9 cellular contexts compared by ENCODE assay signal in the genomic region with DNA sequence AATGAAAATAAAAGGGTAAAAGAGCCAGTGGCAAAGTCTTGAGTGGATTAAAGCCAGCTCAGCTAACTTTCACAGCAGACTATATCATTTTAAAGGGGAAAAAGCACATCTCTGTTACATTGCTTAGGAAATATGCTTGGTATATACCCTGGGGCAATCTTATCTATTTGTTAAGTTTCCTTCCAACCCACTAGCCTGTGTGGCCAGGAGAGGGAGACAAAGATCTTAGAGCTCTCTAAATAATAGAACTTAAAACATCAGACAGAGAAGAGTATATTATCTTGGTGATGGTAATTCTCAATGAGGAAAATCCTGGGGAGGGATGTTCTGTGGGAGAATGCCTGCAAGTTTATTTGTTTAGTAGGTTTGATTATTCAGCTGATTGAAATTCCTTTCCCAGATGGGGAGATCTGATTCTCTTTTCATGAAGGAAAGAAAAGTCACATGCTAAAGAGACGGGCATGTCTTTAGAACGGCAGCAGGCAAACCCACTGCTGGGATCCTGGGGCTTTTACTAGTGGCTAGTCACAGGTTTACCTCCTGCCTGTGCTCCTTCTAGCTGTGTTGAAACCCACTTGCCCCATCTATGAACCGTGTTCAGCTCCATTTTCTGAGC. TPM values are rescaled to one million over a fixed set of nuclear protein-coding genes. Genes with fewer than 3 reads are reported as not detected.
DNase-seq lines count a peak whose midpoint lies in the region; ATAC-seq, FAIRE-seq and TF ChIP-seq lines count a peak whose summit lies in the region.
"Had no signal": no experiment of that assay in that cellular context is flagged by ENCODE, and none has a peak within 500 bp of the region (broad histone marks: within the 10 kb centered on the region; RNA-seq: fewer than 3 reads in every experiment).

No MANE protein-coding gene starts in this region.

- no peaks in the 10 kb centered on the region for H3K9me1 ChIP-seq in keratinocyte (ENCODE audit: control insufficient read depth, extremely low read depth, insufficient read depth, low read length)

- H3K36me3 ChIP-seq in MM.1S (replicated peaks; ENCODE audit: insufficient read depth, low read length) (no peaks in the 10 kb centered on the region), RWPE2 (ENCODE audit: low read depth) (no peaks in the 10 kb centered on the region), keratinocyte (ENCODE audit: control insufficient read depth in 2 of 2, extremely low read depth in 1 of 2, insufficient read depth in 2 of 2, low read length in 2 of 2) (no peaks in the 10 kb centered on the region)
- H3K36me3 ChIP-seq: BLaER1 had no signal

- H3K4me3 ChIP-seq in MM.1S (ENCODE audit: low read length) (no peak overlapping the region), RWPE2 (ENCODE audit: severe bottlenecking) (no peak overlapping the region), keratinocyte (ENCODE audit: control insufficient read depth in 2 of 3, extremely low read depth in 1 of 3, insufficient read depth in 2 of 3, low read depth in 1 of 3, low read length in 3 of 3) (no peak overlapping the region)
- H3K4me3 ChIP-seq: BLaER1 had no signal

- no peak overlapping the region for H3K9ac ChIP-seq in MM.1S (ENCODE audit: low read length)
- H3K9ac ChIP-seq in keratinocyte (ENCODE audit: control insufficient read depth, extremely low read depth, insufficient read depth, low read length) = no peak overlapping the region
- H3K9ac ChIP-seq: BLaER1 had no signal

- peak; percentile 95 for ATAC-seq in RWPE2 (ENCODE audit: low read depth)

- H3K36me3 Mint-ChIP-seq in brain = no peaks in the 10 kb centered on the region

- H3K27me3 ChIP-seq in MM.1S (replicated peaks; ENCODE audit: insufficient read depth, low read length) = no peaks in the 10 kb centered on the region
- no peaks in the 10 kb centered on the region for H3K27me3 ChIP-seq in RWPE2 (ENCODE audit: insufficient read depth, poor library complexity, severe bottlenecking)
- H3K27me3 ChIP-seq in keratinocyte (ENCODE audit: control insufficient read depth, extremely low read depth, insufficient read depth, low read length) = no peaks in the 10 kb centered on the region
- H3K27me3 ChIP-seq: BLaER1 had no signal

- no peaks in the 10 kb centered on the region for H4K20me1 ChIP-seq in MM.1S (ENCODE audit: insufficient read depth, low read length)
- no peaks in the 10 kb centered on the region for H4K20me1 ChIP-seq in keratinocyte (ENCODE audit: control insufficient read depth, extremely low read depth, insufficient read depth, low read length)
- H4K20me1 ChIP-seq: BLaER1 had no signal

- H3K4me1 ChIP-seq in MM.1S (ENCODE audit: low read length) (no peaks in the 10 kb centered on the region), RWPE2 (ENCODE audit: insufficient read depth, poor library complexity, severe bottlenecking) (peaks cover 3% of the 10 kb centered on the region), keratinocyte (ENCODE audit: control insufficient read depth, extremely low read depth, insufficient read depth, low read length) (peaks cover 4% of the 10 kb centered on the region)
- H3K4me1 ChIP-seq: BLaER1 had no signal

- H3K27ac Mint-ChIP-seq in brain = peak overlapping the region in 2 of 5 experiments; percentile 36 to 68

- no peaks in the 10 kb centered on the region for H3K9me2 ChIP-seq in MM.1S (replicated peaks; ENCODE audit: insufficient read depth, low read length)

- dilution Hi-C loops in keratinocyte (cut with MboI; ENCODE audit: extremely low pct_ligation_motif_present, low sequenced_read_pairs) = no loop called here

- H3K9me3 Mint-ChIP-seq in brain = peaks cover 0 to 2% (median 0%) of the 10 kb centered on the region in 5 experiments

- peaks cover 8% of the 10 kb centered on the region for H3K27me3 Mint-ChIP-seq in brain

- peak overlapping the region in 2 of 5 experiments; percentile 7 to 71 for H3K4me3 Mint-ChIP-seq in brain

- TF ChIP-seq CTCF in MM.1S (IDR thresholded peaks at IDR 0.05; ENCODE audit: low read length) = peak; percentile 93
- TF ChIP-seq CTCF in RWPE2 (IDR thresholded peaks at IDR 0.05; ENCODE audit: poor library complexity, severe bottlenecking) = peak; percentile 88
- peak; percentile 77 to 80 for TF ChIP-seq CTCF in brain (conservative IDR thresholded peaks at IDR 0.05)
- TF ChIP-seq CTCF in keratinocyte (optimal IDR thresholded peaks at IDR 0.05 in 1 of 3, IDR thresholded peaks at IDR 0.05 in 1 of 3, conservative IDR thresholded peaks at IDR 0.05 in 1 of 3; ENCODE audit: extremely low read depth in 1 of 3, insufficient read depth in 2 of 3, low read length in 3 of 3) = peak in 2 of 3 experiments; percentile 68 to 70

- H3K79me2 ChIP-seq in MM.1S (ENCODE audit: low read length) (no peaks in the 10 kb centered on the region), keratinocyte (ENCODE audit: control insufficient read depth, insufficient read depth, low read length) (no peaks in the 10 kb centered on the region)

- H2AFZ ChIP-seq in MM.1S (ENCODE audit: low read length) (no peak overlapping the region), keratinocyte (ENCODE audit: control insufficient read depth, low read length) (no peak overlapping the region)

- DNase-seq in NCI-H1436 (lab: John Stamatoyannopoulos, UW) (peak; percentile 61), NCI-H1436 treated with DMSO at 0.1 percent for 48 hours (lab: John Stamatoyannopoulos, UW) (no peak), MM.1S (peak; percentile 84), RWPE2 (ENCODE audit: low spot score) (no peak), keratinocyte (ENCODE audit: low read depth, low spot score) (peak; percentile 38), occipital lobe (lab: John Stamatoyannopoulos, UW) (no peak)
- peak; percentile 10 for DNase-seq in stimulated activated CD8-positive, alpha-beta memory T cell treated with anti-CD3 and anti-CD28 coated beads, Interleukin-12 subunit alpha, Interleukin-12 subunit beta, amount 100 ng/mL, for 1 hour (ENCODE audit: low read depth)

- H3K4me2 ChIP-seq in MM.1S (ENCODE audit: low read depth, low read length) = no peak overlapping the region
- no peak overlapping the region for H3K4me2 ChIP-seq in keratinocyte (ENCODE audit: control insufficient read depth, extremely low read depth, insufficient read depth, low read depth, low read length)
- H3K4me2 ChIP-seq: BLaER1 had no signal

- H3F3A ChIP-seq in MM.1S (ENCODE audit: insufficient read depth, low read length) = no peaks in the 10 kb centered on the region

- no peak overlapping the region for H3K27ac ChIP-seq in MM.1S (ENCODE audit: low read length)
- H3K27ac ChIP-seq in RWPE2 (ENCODE audit: poor library complexity, severe bottlenecking) = no peak overlapping the region
- no peak overlapping the region for H3K27ac ChIP-seq in keratinocyte (ENCODE audit: control insufficient read depth, insufficient read depth, low read length)
- H3K27ac ChIP-seq: BLaER1 had no signal

- peak; percentile 39 for FAIRE-seq in keratinocyte (lab: Jason Lieb, UNC)

- H3K9me3 ChIP-seq in MM.1S (replicated peaks; ENCODE audit: insufficient read depth, low read length) (no peaks in the 10 kb centered on the region), RWPE2 (ENCODE audit: severe bottlenecking) (no peaks in the 10 kb centered on the region), keratinocyte (ENCODE audit: control insufficient read depth, low read depth, low read length) (no peaks in the 10 kb centered on the region)
- H3K9me3 ChIP-seq: BLaER1 had no signal

- peaks cover 8% of the 10 kb centered on the region for H3K4me1 Mint-ChIP-seq in brain

RNA-seq across cellular contexts. Expression of gene KCNE2, which starts 3.6 kb away (rescaled TPM):
- not detected for polyA plus RNA-seq in brain (ENCODE audit: insufficient read depth, low read depth, low replicate concordance)
- not detected in 3 replicates for polyA plus RNA-seq in keratinocyte
- polyA plus RNA-seq in keratinocyte (2011; ENCODE audit: low read depth) = not detected
- 0.07 TPM in 1 of 2 replicates, not detected in the other for polyA plus RNA-seq in keratinocyte (2011; cell fraction: cytosol; rRNA removed)
- not detected in 2 replicates for polyA plus RNA-seq in keratinocyte (2011; cell fraction: nucleus; rRNA removed)
- polyA plus RNA-seq in keratinocyte (2012; ENCODE audit: low replicate concordance) = 0.31 and 0.54 TPM in 2 replicates
- not detected in 3 replicates for polyA minus RNA-seq in keratinocyte
- not detected for polyA minus RNA-seq in keratinocyte (2011; cell fraction: cytosol; rRNA and poly(A)+ RNA removed)
- not detected in 2 replicates for polyA minus RNA-seq in keratinocyte (2011; cell fraction: nucleus; rRNA and poly(A)+ RNA removed)
- total RNA-seq in occipital lobe = not detected

RNA-seq across cellular contexts. Expression of gene SMIM11, which starts 7.9 kb away (rescaled TPM):
- polyA plus RNA-seq in brain (ENCODE audit: insufficient read depth, low read depth, low replicate concordance) = 16.8 TPM
- 2.7 to 13.1 TPM (median 7.0 TPM) in 3 replicates for polyA plus RNA-seq in keratinocyte
- 0.64 TPM for polyA plus RNA-seq in keratinocyte (2011; ENCODE audit: low read depth)
- 2.7 and 6.9 TPM in 2 replicates for polyA plus RNA-seq in keratinocyte (2011; cell fraction: cytosol; rRNA removed)
- 5.4 and 9.1 TPM in 2 replicates for polyA plus RNA-seq in keratinocyte (2011; cell fraction: nucleus; rRNA removed)
- polyA plus RNA-seq in keratinocyte (2012; ENCODE audit: low replicate concordance) = 1.4 and 5.7 TPM in 2 replicates
- polyA minus RNA-seq in keratinocyte = 0.66 to 4.8 TPM (median 3.0 TPM) in 3 replicates
- polyA minus RNA-seq in keratinocyte (2011; cell fraction: cytosol; rRNA and poly(A)+ RNA removed) = 3.3 TPM
- polyA minus RNA-seq in keratinocyte (2011; cell fraction: nucleus; rRNA and poly(A)+ RNA removed) = 0.95 and 1.9 TPM in 2 replicates
- 25.3 TPM for total RNA-seq in occipital lobe

RNA-seq across cellular contexts. Expression of gene SMIM34, which starts 56.3 kb away (rescaled TPM):
- polyA plus RNA-seq in brain (ENCODE audit: insufficient read depth, low read depth, low replicate concordance) (not detected), keratinocyte (not detected in 3 replicates)
- 0.56 TPM for polyA plus RNA-seq in keratinocyte (2011; ENCODE audit: low read depth)
- polyA plus RNA-seq in keratinocyte (2011; cell fraction: cytosol; rRNA removed) = not detected in 2 replicates
- polyA plus RNA-seq in keratinocyte (2011; cell fraction: nucleus; rRNA removed) = not detected in 2 replicates
- 0.80 TPM in 1 of 2 replicates, not detected in the other for polyA plus RNA-seq in keratinocyte (2012; ENCODE audit: low replicate concordance)
- polyA minus RNA-seq in keratinocyte = not detected in 3 replicates
- polyA minus RNA-seq in keratinocyte (2011; cell fraction: cytosol; rRNA and poly(A)+ RNA removed) = not detected
- not detected in 2 replicates for polyA minus RNA-seq in keratinocyte (2011; cell fraction: nucleus; rRNA and poly(A)+ RNA removed)
- not detected for total RNA-seq in occipital lobe

Comparison
In these comparisons a context has a peak if more than half of its experiments do, and no peak if none do; other contexts are left out.
1. DNase-seq: peak in NCI-H1436 (single experiment), MM.1S (single experiment), keratinocyte (single experiment) and stimulated activated CD8-positive, alpha-beta memory T cell treated with anti-CD3 and anti-CD28 coated beads, Interleukin-12 subunit alpha, Interleukin-12 subunit beta, amount 100 ng/mL, for 1 hour (single experiment); none in NCI-H1436 treated with DMSO at 0.1 percent for 48 hours (single experiment), RWPE2 (single experiment) and occipital lobe (single experiment).
2. Peak in every context shown above with its lines, with median percentiles within 50 percentile points of each other: CTCF ChIP-seq.